In the genomic region with DNA sequence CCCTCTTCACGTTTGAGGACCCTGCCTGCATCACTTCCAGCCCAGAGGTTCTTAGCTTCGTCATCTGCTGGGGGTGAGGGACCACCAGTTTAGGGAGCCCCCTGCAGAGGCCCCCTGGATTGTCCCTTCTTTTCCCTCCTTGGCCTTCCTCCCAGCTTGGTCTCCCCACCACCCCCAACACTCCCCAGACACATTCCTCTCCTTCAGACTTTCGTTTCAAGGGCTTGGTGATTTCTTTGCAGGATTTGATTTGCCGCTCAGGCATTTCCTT, we compare ENCODE assay signal across 22 cellular contexts.
DNase-seq lines count a peak whose midpoint lies in the region; ATAC-seq and TF ChIP-seq lines count a peak whose summit lies in the region.
"Had no signal": no experiment of that assay in that cellular context is flagged by ENCODE, and none has a peak within 500 bp of the region (broad histone marks: within the 10 kb centered on the region; RNA-seq: fewer than 3 reads in every experiment).

No MANE protein-coding gene starts in this region.

- H3K27ac ChIP-seq in GM23248: no peak overlapping the region
- peak overlapping the region; percentile 15 for H3K27ac ChIP-seq in RWPE2 (ENCODE audit: poor library complexity, severe bottlenecking)
- peak overlapping the region; percentile 68 for H3K27ac ChIP-seq in hepatocyte
- H3K27ac ChIP-seq in upper lobe of right lung: no peak overlapping the region
- no peak overlapping the region for H3K27ac ChIP-seq in OCI-LY7 (ENCODE audit: low read depth, low read length, poor library complexity, severe bottlenecking)
- H3K27ac ChIP-seq: BLaER1, heart right ventricle, parathyroid adenoma, tibial artery had no signal

- TF ChIP-seq CTCF in RWPE2 (IDR thresholded peaks at IDR 0.05; ENCODE audit: poor library complexity, severe bottlenecking): no peak
- no peak for TF ChIP-seq CTCF in hepatocyte (IDR thresholded peaks at IDR 0.05; ENCODE audit: poor library complexity)
- TF ChIP-seq CTCF in upper lobe of right lung (IDR thresholded peaks at IDR 0.05): no peak
- no peak for TF ChIP-seq CTCF in OCI-LY7 (conservative IDR thresholded peaks at IDR 0.05; ENCODE audit: low read length)

- H3K4me2 ChIP-seq in GM23248 (ENCODE audit: unreplicated experiment) (peak overlapping the region; percentile 37), hepatocyte (peak overlapping the region; percentile 48), OCI-LY7 (ENCODE audit: low read length) (no peak overlapping the region)
- H3K4me2 ChIP-seq: BLaER1 had no signal

- H4K20me1 ChIP-seq in GM23248 (ENCODE audit: insufficient read depth): no peaks in the 10 kb centered on the region
- no peaks in the 10 kb centered on the region for H4K20me1 ChIP-seq in hepatocyte (ENCODE audit: insufficient read depth, poor library complexity, severe bottlenecking)
- no peaks in the 10 kb centered on the region for H4K20me1 ChIP-seq in OCI-LY7 (ENCODE audit: insufficient read depth, low read length)
- H4K20me1 ChIP-seq: BLaER1 had no signal

- H3K9ac ChIP-seq in GM23248: peak overlapping the region; percentile 37
- H3K9ac ChIP-seq: BLaER1, parathyroid adenoma had no signal

- BruUV-seq in OCI-LY7 (replicated peaks; lab: Mats Ljungman, UMichigan): no TSS peak

- POLR2A ChIA-PET in OCI-LY7 (lab: Charles Lee): interaction anchor here (0.6 kb wide), 1 partner anchor 453 kb away, joined by 3 read pairs; no protein-coding TSS in a partner anchor

- no peak overlapping the region for H3K4me3 ChIP-seq in GM23248
- H3K4me3 ChIP-seq in RWPE2 (ENCODE audit: severe bottlenecking): no peak overlapping the region
- H3K4me3 ChIP-seq in hepatocyte: no peak overlapping the region
- no peak overlapping the region for H3K4me3 ChIP-seq in upper lobe of right lung
- H3K4me3 ChIP-seq in OCI-LY7 (ENCODE audit: low read depth, low read length, poor library complexity, severe bottlenecking): no peak overlapping the region
- H3K4me3 ChIP-seq: BLaER1, heart right ventricle, lung, tibial artery had no signal

- CTCF ChIA-PET in OCI-LY7 (lab: Charles Lee; ENCODE audit: unreplicated experiment): no interaction called here

- WGBS in GM23248 (ENCODE audit: low coverage in 1 of 2, low lambda C conversion rate in 2 of 2, missing lambda C conversion rate in 2 of 2), 2 experiments: 83 to 88% methylated on average over 4 of the region's 4 CpGs
- 30% methylated on average over 4 of the region's 4 CpGs for WGBS in hepatocyte (ENCODE audit: low lambda C conversion rate, missing lambda C conversion rate)

- ATAC-seq in RWPE2 (ENCODE audit: low read depth) (no peak), upper lobe of right lung (peak; percentile 5), left cardiac atrium (no peak)
- ATAC-seq: heart right ventricle had no signal

- H2AFZ ChIP-seq in GM23248 (peak overlapping the region; percentile 67), hepatocyte (no peak overlapping the region), OCI-LY7 (ENCODE audit: low read length) (no peak overlapping the region)
- H2AFZ ChIP-seq: parathyroid adenoma had no signal

- H3K9me2 ChIP-seq in GM23248 (ENCODE audit: insufficient read depth) (no peaks in the 10 kb centered on the region), hepatocyte (replicated peaks; ENCODE audit: insufficient read depth) (no peaks in the 10 kb centered on the region), OCI-LY7 (ENCODE audit: insufficient read depth, low read length) (no peaks in the 10 kb centered on the region)

- DNase-seq in GM23248 (no peak), RWPE2 (ENCODE audit: low spot score) (no peak), hepatocyte (ENCODE audit: low spot score) (no peak), upper lobe of right lung (no peak), OCI-LY7 (ENCODE audit: low spot score) (no peak), left cardiac atrium (no peak), NCI-H510A (lab: John Stamatoyannopoulos, UW) (no peak)
- DNase-seq: activated CD4-positive, alpha-beta memory T cell treated with anti-CD3 and anti-CD28 coated beads, Interleukin-2, amount 10 ng/mL, durations not matched to agents 7 days and 5 days; activated naive CD4-positive, alpha-beta T cell treated with anti-CD3 and anti-CD28 coated beads, Interleukin-2, amount 10 ng/mL, durations not matched to agents 7 days and 5 days; aorta; cerebellar nuclear complex; heart right ventricle; Kasumi-1; naive B cell; NCI-H1105 treated with DMSO at 0.1 percent for 48 hours; NCI-H2171; NCI-H748 treated with DMSO at 0.1 percent for 48 hours; stimulated activated naive CD4-positive, alpha-beta T cell; tibial artery had no signal

- no peaks in the 10 kb centered on the region for H3K27me3 ChIP-seq in GM23248 (replicated peaks; ENCODE audit: insufficient read depth)
- H3K27me3 ChIP-seq in RWPE2 (ENCODE audit: insufficient read depth, poor library complexity, severe bottlenecking): no peaks in the 10 kb centered on the region
- no peaks in the 10 kb centered on the region for H3K27me3 ChIP-seq in hepatocyte
- H3K27me3 ChIP-seq in upper lobe of right lung: no peaks in the 10 kb centered on the region
- H3K27me3 ChIP-seq: BLaER1 had no signal

- H3K9me3 ChIP-seq in GM23248 (ENCODE audit: low read depth) (no peaks in the 10 kb centered on the region), RWPE2 (ENCODE audit: severe bottlenecking) (no peaks in the 10 kb centered on the region), hepatocyte (ENCODE audit: low read depth) (no peaks in the 10 kb centered on the region), upper lobe of right lung (no peaks in the 10 kb centered on the region), OCI-LY7 (ENCODE audit: low read length) (no peaks in the 10 kb centered on the region)
- H3K9me3 ChIP-seq: BLaER1, heart right ventricle, tibial artery had no signal

- peaks cover 21% of the 10 kb centered on the region for H3K4me1 ChIP-seq in GM23248 (ENCODE audit: insufficient read depth)
- H3K4me1 ChIP-seq in RWPE2 (ENCODE audit: insufficient read depth, poor library complexity, severe bottlenecking): peaks cover 15% of the 10 kb centered on the region
- H3K4me1 ChIP-seq in hepatocyte (ENCODE audit: insufficient read depth): peaks cover 41% of the 10 kb centered on the region
- H3K4me1 ChIP-seq in upper lobe of right lung: no peaks in the 10 kb centered on the region
- H3K4me1 ChIP-seq in OCI-LY7 (ENCODE audit: insufficient read depth, low read length, poor library complexity, severe bottlenecking): no peaks in the 10 kb centered on the region
- H3K4me1 ChIP-seq: parathyroid adenoma, tibial artery had no signal

- H3K79me2 ChIP-seq in GM23248 (ENCODE audit: insufficient read depth) (no peaks in the 10 kb centered on the region), hepatocyte (no peaks in the 10 kb centered on the region), OCI-LY7 (ENCODE audit: insufficient read depth, low read depth, low read length) (no peaks in the 10 kb centered on the region)
- H3K79me2 ChIP-seq: parathyroid adenoma had no signal

- intact Hi-C loops in upper lobe of right lung (cut with DNase I): no loop called here
- intact Hi-C loops in OCI-LY7 (cut with micrococcal nuclease; ENCODE audit: unreplicated experiment): no loop called here
- intact Hi-C loops in left cardiac atrium (cut with DNase I): no loop called here

- in situ Hi-C loops in GM23248 (cut with MboI): no loop called here

- H3K36me3 ChIP-seq in GM23248 (ENCODE audit: low read depth) (no peaks in the 10 kb centered on the region), RWPE2 (ENCODE audit: low read depth) (no peaks in the 10 kb centered on the region), hepatocyte (replicated peaks; ENCODE audit: insufficient read depth, low read depth) (no peaks in the 10 kb centered on the region), upper lobe of right lung (no peaks in the 10 kb centered on the region), OCI-LY7 (ENCODE audit: insufficient read depth, low read length) (no peaks in the 10 kb centered on the region)
- H3K36me3 ChIP-seq: BLaER1, heart right ventricle, tibial artery had no signal

- H3F3A ChIP-seq in GM23248 (ENCODE audit: insufficient read depth): no peaks in the 10 kb centered on the region

Comparison
In these comparisons a context has a peak if more than half of its experiments do, and no peak if none do; other contexts are left out.
1. H3K27ac ChIP-seq: peak in RWPE2 (single experiment) and hepatocyte (single experiment); none in GM23248 (single experiment), upper lobe of right lung (single experiment) and OCI-LY7 (single experiment).